15 cellular contexts compared by ENCODE assay signal in genomic region chr1:90135306-90135705, GRCh38.
DNase-seq lines count a peak whose midpoint lies in the region; ATAC-seq and TF ChIP-seq lines count a peak whose summit lies in the region.
"Had no signal": no experiment of that assay in that cellular context is flagged by ENCODE, and none has a peak within 500 bp of the region (broad histone marks: within the 10 kb centered on the region; RNA-seq: fewer than 3 reads in every experiment).

No MANE protein-coding gene starts in this region.

- CTCF ChIA-PET in HEK293 (lab: Yijun Ruan, JAX): interaction anchor here (0.6 to 1.2 kb wide), 2 partner anchors 715 to 830 kb away, joined by 3 read pairs; no protein-coding TSS in a partner anchor
- CTCF ChIA-PET in CD4-positive, alpha-beta memory T cell (lab: Charles Lee; ENCODE audit: partially characterized antibody): no interaction called here

- WGBS in body of pancreas, 2 donors: 26 to 27% methylated on average over 3 of the region's 3 CpGs

- POLR2A ChIA-PET in HEK293 (lab: Yijun Ruan, JAX): no interaction called here
- POLR2A ChIA-PET in CD4-positive, alpha-beta memory T cell (lab: Charles Lee; ENCODE audit: partially characterized antibody): no interaction called here

- no peaks in the 10 kb centered on the region for H3K4me1 Mint-ChIP-seq in CD4-positive, alpha-beta memory T cell
- H3K4me1 Mint-ChIP-seq: CD8-positive, alpha-beta memory T cell had no signal

- in situ Hi-C loops in ACHN (cut with HindIII; ENCODE audit: low pct_ligation_motif_present, low pct_unique_long_range_greater_than_20kb, low sequenced_read_pairs): no loop called here

- DNase-seq in NCI-H146 (lab: John Stamatoyannopoulos, UW) (peak; percentile 24), NCI-H146 treated with DMSO at 0.1 percent for 48 hours (lab: John Stamatoyannopoulos, UW; ENCODE audit: unreplicated experiment) (no peak), body of pancreas (peak in 1 of 4 donors; percentile 5), retina (peak; percentile 49), ACHN (no peak), NCI-H345 treated with DMSO at 0.1 percent for 48 hours (lab: John Stamatoyannopoulos, UW; ENCODE audit: unreplicated experiment) (no peak)
- no peak for DNase-seq in CD4-positive, alpha-beta memory T cell
- DNase-seq: CD8-positive, alpha-beta memory T cell; DMS79 treated with DMSO at 0.1 percent for 48 hours; HFFc6; NCI-H1694 treated with DMSO at 0.1 percent for 48 hours; NCI-H2227 treated with DMSO at 0.1 percent for 48 hours; Right ventricle myocardium superior had no signal

- ATAC-seq in body of pancreas: peak; percentile 35

- H3K4me1 ChIP-seq in HEK293 (ENCODE audit: control insufficient read depth, insufficient read depth, low read length): no peaks in the 10 kb centered on the region
- H3K4me1 ChIP-seq in body of pancreas: no peaks in the 10 kb centered on the region
- no peaks in the 10 kb centered on the region for H3K4me1 ChIP-seq in CD4-positive, alpha-beta memory T cell (ENCODE audit: insufficient read depth, low read length)

- H3K36me3 ChIP-seq in HEK293 (ENCODE audit: control insufficient read depth in 2 of 2, insufficient read depth in 1 of 2, low read length in 2 of 2): no peaks in the 10 kb centered on the region
- H3K36me3 ChIP-seq in body of pancreas (replicated peaks in 1 of 2; ENCODE audit: insufficient read depth in 1 of 2, low read depth in 2 of 2): no peaks in the 10 kb centered on the region
- no peaks in the 10 kb centered on the region for H3K36me3 ChIP-seq in CD4-positive, alpha-beta memory T cell (ENCODE audit: insufficient read depth, low read length)
- H3K36me3 ChIP-seq: BLaER1 had no signal

- peaks cover 2 to 23% (median 12%) of the 10 kb centered on the region in 8 donors for H3K9me3 Mint-ChIP-seq in CD4-positive, alpha-beta memory T cell

- no peak overlapping the region for H3K4me3 ChIP-seq in HEK293 (ENCODE audit: low read depth, low read length)
- H3K4me3 ChIP-seq in body of pancreas: no peak overlapping the region
- no peak overlapping the region for H3K4me3 ChIP-seq in CD4-positive, alpha-beta memory T cell (ENCODE audit: low read length in 2 of 2)
- H3K4me3 ChIP-seq: BLaER1 had no signal

- intact Hi-C loops in body of pancreas (cut with DNase I): no loop called here
- intact Hi-C loops in CD4-positive, alpha-beta memory T cell (cut with micrococcal nuclease): no loop called here

- H3K27ac ChIP-seq in HEK293 (ENCODE audit: extremely low read depth, low read depth, low read length): no peak overlapping the region
- no peak overlapping the region for H3K27ac ChIP-seq in body of pancreas
- no peak overlapping the region for H3K27ac ChIP-seq in CD4-positive, alpha-beta memory T cell (ENCODE audit: low read depth, low read length)
- H3K27ac ChIP-seq: BLaER1 had no signal

- no peak for TF ChIP-seq POLR2A in body of pancreas (IDR thresholded peaks at IDR 0.05)

- peaks cover 11 to 14% of the 10 kb centered on the region in 2 donors for H3K27me3 Mint-ChIP-seq in CD4-positive, alpha-beta memory T cell

- H3K27ac Mint-ChIP-seq in CD4-positive, alpha-beta memory T cell: no peak overlapping the region
- H3K27ac Mint-ChIP-seq: CD8-positive, alpha-beta memory T cell; HFFc6 had no signal

- H3K9me3 ChIP-seq in HEK293 (ENCODE audit: control insufficient read depth, insufficient read depth, low read depth, low read length): no peaks in the 10 kb centered on the region; the same call in 1 of the 2 replicates
- H3K9me3 ChIP-seq in body of pancreas: no peaks in the 10 kb centered on the region
- H3K9me3 ChIP-seq in CD4-positive, alpha-beta memory T cell (ENCODE audit: control insufficient read depth in 1 of 2, low read length in 2 of 2): peaks cover 0 to 7% of the 10 kb centered on the region in 2 donors

- no peaks in the 10 kb centered on the region for H3K27me3 ChIP-seq in body of pancreas
- no peaks in the 10 kb centered on the region for H3K27me3 ChIP-seq in CD4-positive, alpha-beta memory T cell (ENCODE audit: insufficient read depth, low read length)
- H3K27me3 ChIP-seq: BLaER1 had no signal

- no peak overlapping the region for H3K4me3 Mint-ChIP-seq in CD4-positive, alpha-beta memory T cell
- H3K4me3 Mint-ChIP-seq: CD8-positive, alpha-beta memory T cell; HFFc6 had no signal

- no peaks in the 10 kb centered on the region for H3K36me3 Mint-ChIP-seq in CD4-positive, alpha-beta memory T cell
- H3K36me3 Mint-ChIP-seq: CD8-positive, alpha-beta memory T cell had no signal

- TF ChIP-seq CTCF in HEK293 (tag by site-specific recombination; IDR thresholded peaks at IDR 0.05): no peak
- TF ChIP-seq CTCF in body of pancreas (IDR thresholded peaks at IDR 0.05): no peak

TF ChIP-seq in HEK293, 187 proteins besides CTCF, POLR2A, EP300 and RAD21:
- no peak for TF ChIP-seq BCL6B (tag by site-specific recombination; IDR thresholded peaks at IDR 0.05)
- no peak for TF ChIP-seq ZNF148 (tag by site-specific recombination; IDR thresholded peaks at IDR 0.05; ENCODE audit: borderline replicate concordance)
- TF ChIP-seq PRDM6 (tag by site-specific recombination; IDR thresholded peaks at IDR 0.05): no peak
- no peak for TF ChIP-seq ZNF146 (tag by site-specific recombination; IDR thresholded peaks at IDR 0.05)
- TF ChIP-seq ZNF664 (tag by site-specific recombination; IDR thresholded peaks at IDR 0.05): no peak
- TF ChIP-seq ZNF202 (tag by site-specific recombination; IDR thresholded peaks at IDR 0.05; ENCODE audit: borderline replicate concordance): no peak
- no peak for TF ChIP-seq ZBTB44 (tag by site-specific recombination; IDR thresholded peaks at IDR 0.05)
- no peak for TF ChIP-seq ZNF629 (tag by site-specific recombination; IDR thresholded peaks at IDR 0.05)
- TF ChIP-seq GLI2 (tag by site-specific recombination; IDR thresholded peaks at IDR 0.05; ENCODE audit: borderline replicate concordance, low read depth): no peak
- no peak for TF ChIP-seq ZNF624 (tag by site-specific recombination; IDR thresholded peaks at IDR 0.05)
- TF ChIP-seq ZNF169 (tag by site-specific recombination; IDR thresholded peaks at IDR 0.05): no peak
- TF ChIP-seq EGR2 (tag by site-specific recombination; IDR thresholded peaks at IDR 0.05; ENCODE audit: low read depth): peak; percentile 49; the same call in 1 of the 2 replicates
- TF ChIP-seq ZFHX2 (tag by site-specific recombination; conservative IDR thresholded peaks at IDR 0.05): peak; percentile 70
- no peak for TF ChIP-seq ZNF600 (tag by site-specific recombination; IDR thresholded peaks at IDR 0.05)

Comparison
In these comparisons a context has a peak if more than half of its experiments do, and no peak if none do; other contexts are left out.
1. DNase-seq: peak in NCI-H146 (single experiment) and retina (single experiment); none in NCI-H146 treated with DMSO at 0.1 percent for 48 hours (single experiment), CD4-positive, alpha-beta memory T cell (0 of 5), ACHN (single experiment) and NCI-H345 treated with DMSO at 0.1 percent for 48 hours (single experiment).